19 cellular contexts compared by ENCODE assay signal in genomic region chrX:41474726-41475100, GRCh38. TPM values are rescaled to one million over a fixed set of nuclear protein-coding genes. Genes with fewer than 3 reads are reported as not detected.
DNase-seq lines count a peak whose midpoint lies in the region; ATAC-seq and TF ChIP-seq lines count a peak whose summit lies in the region.
"Had no signal": no experiment of that assay in that cellular context is flagged by ENCODE, and none has a peak within 500 bp of the region (broad histone marks: within the 10 kb centered on the region; RNA-seq: fewer than 3 reads in every experiment).

No MANE protein-coding gene starts in this region.

- H3K4me2 ChIP-seq in GM23338: peak overlapping the region; percentile 0; the same call in 1 of the 2 replicates
- H3K4me2 ChIP-seq: BLaER1 had no signal

- peaks cover 9% of the 10 kb centered on the region; the same call in 2 of the 3 replicates for H3K4me1 Mint-ChIP-seq in GM23338
- H3K4me1 Mint-ChIP-seq in neural crest cell: peaks cover 33% of the 10 kb centered on the region
- peaks cover 7% of the 10 kb centered on the region for H3K4me1 Mint-ChIP-seq in activated CD4-positive, alpha-beta memory T cell treated with anti-CD3 and anti-CD28 coated beads for 36 hours (ENCODE audit: low read depth)
- H3K4me1 Mint-ChIP-seq: CD8-positive, alpha-beta memory T cell had no signal

- peak overlapping the region; percentile 64 for H3K9ac ChIP-seq in iPS-18a (ENCODE audit: low read length)
- H3K9ac ChIP-seq: BLaER1 had no signal

- POLR2A ChIA-PET in activated CD4-positive, alpha-beta memory T cell treated with anti-CD3 and anti-CD28 coated beads for 36 hours (lab: Charles Lee): no interaction called here

- CTCF ChIA-PET in activated CD4-positive, alpha-beta memory T cell treated with anti-CD3 and anti-CD28 coated beads for 36 hours (lab: Charles Lee): no interaction called here

- peak overlapping the region; percentile 95 for H3K27ac ChIP-seq in GM23338 (ENCODE audit: low read depth)
- H3K27ac ChIP-seq in caudate nucleus (ENCODE audit: low read depth, low read length): peak overlapping the region; percentile 64
- H3K27ac ChIP-seq in iPS-18a (ENCODE audit: low read length): peak overlapping the region; percentile 84
- H3K27ac ChIP-seq: BLaER1 had no signal

- DNase-seq in GM23338 (ENCODE audit: low spot score) (peak; percentile 8), caudate nucleus (lab: John Stamatoyannopoulos, UW) (no peak), neural crest cell (ENCODE audit: low read depth, low spot score) (no peak), mesenteric fat pad (ENCODE audit: low spot score) (no peak), COLO668 (lab: John Stamatoyannopoulos, UW; ENCODE audit: unreplicated experiment) (no peak)
- DNase-seq in activated CD4-positive, alpha-beta memory T cell treated with anti-CD3 and anti-CD28 coated beads for 36 hours: no peak
- DNase-seq: CD8-positive, alpha-beta memory T cell; IMR-90; Karpas-422; MM.1S; NCI-H1092 treated with DMSO at 0.1 percent for 48 hours; NCI-H2081 treated with DMSO at 0.1 percent for 48 hours; NCI-H510A; NCI-H82 had no signal

- H3K9me3 Mint-ChIP-seq in GM23338: peaks cover 4% of the 10 kb centered on the region; the same call in 1 of the 3 replicates
- H3K9me3 Mint-ChIP-seq in neural crest cell: no peaks in the 10 kb centered on the region
- no peaks in the 10 kb centered on the region for H3K9me3 Mint-ChIP-seq in activated CD4-positive, alpha-beta memory T cell treated with anti-CD3 and anti-CD28 coated beads for 36 hours
- H3K9me3 Mint-ChIP-seq: CD8-positive, alpha-beta memory T cell had no signal

- H3K27me3 Mint-ChIP-seq in GM23338 (ENCODE audit: insufficient read depth, low read depth, poor library complexity): peaks cover 4% of the 10 kb centered on the region
- no peaks in the 10 kb centered on the region for H3K27me3 Mint-ChIP-seq in neural crest cell (ENCODE audit: low read depth)
- no peaks in the 10 kb centered on the region for H3K27me3 Mint-ChIP-seq in activated CD4-positive, alpha-beta memory T cell treated with anti-CD3 and anti-CD28 coated beads for 36 hours

- no peak overlapping the region; the same call in 1 of the 2 replicates for H3K4me3 ChIP-seq in GM23338
- no peak overlapping the region for H3K4me3 ChIP-seq in iPS-18a (ENCODE audit: low read length)
- H3K4me3 ChIP-seq: BLaER1 had no signal

- H3K36me3 ChIP-seq in GM23338 (ENCODE audit: insufficient read depth) (no peaks in the 10 kb centered on the region), iPS-18a (ENCODE audit: control insufficient read depth, low read depth, low read length) (no peaks in the 10 kb centered on the region)
- H3K36me3 ChIP-seq: BLaER1 had no signal

- intact Hi-C loops in activated CD4-positive, alpha-beta memory T cell treated with anti-CD3 and anti-CD28 coated beads for 36 hours (cut with micrococcal nuclease): no loop called here

- H3K27ac Mint-ChIP-seq in GM23338 (peak overlapping the region; percentile 99), neural crest cell (ENCODE audit: unreplicated experiment) (peak overlapping the region; percentile 99)
- H3K27ac Mint-ChIP-seq in activated CD4-positive, alpha-beta memory T cell treated with anti-CD3 and anti-CD28 coated beads for 36 hours: no peak overlapping the region

- H3K36me3 Mint-ChIP-seq in GM23338 (ENCODE audit: low read depth): peaks cover 3% of the 10 kb centered on the region; the same call in 1 of the 3 replicates
- peaks cover 2% of the 10 kb centered on the region for H3K36me3 Mint-ChIP-seq in neural crest cell (ENCODE audit: low read depth)
- H3K36me3 Mint-ChIP-seq in activated CD4-positive, alpha-beta memory T cell treated with anti-CD3 and anti-CD28 coated beads for 36 hours: no peaks in the 10 kb centered on the region
- H3K36me3 Mint-ChIP-seq: CD8-positive, alpha-beta memory T cell had no signal

- no peaks in the 10 kb centered on the region for H3K9me3 ChIP-seq in iPS-18a (ENCODE audit: control insufficient read depth, low read depth, low read length)

- no peaks in the 10 kb centered on the region for H3K79me2 ChIP-seq in GM23338 (replicated peaks; ENCODE audit: insufficient read depth)

- ATAC-seq in GM23338 (no peak), HG02938 (IDR thresholded peaks at IDR 0.05; ENCODE audit: unreplicated experiment) (no peak)
- ATAC-seq: Panc1, Right ventricle myocardium inferior had no signal

- H3K9me2 ChIP-seq in GM23338 (ENCODE audit: insufficient read depth): no peaks in the 10 kb centered on the region

- H3K4me3 Mint-ChIP-seq in GM23338: peak overlapping the region; percentile 63; the same call in 1 of the 3 replicates
- peak overlapping the region; percentile 83 for H3K4me3 Mint-ChIP-seq in neural crest cell
- no peak overlapping the region for H3K4me3 Mint-ChIP-seq in activated CD4-positive, alpha-beta memory T cell treated with anti-CD3 and anti-CD28 coated beads for 36 hours
- H3K4me3 Mint-ChIP-seq: CD8-positive, alpha-beta memory T cell had no signal

- H3K27me3 ChIP-seq in GM23338 (ENCODE audit: insufficient read depth) (no peaks in the 10 kb centered on the region), iPS-18a (ENCODE audit: control insufficient read depth, insufficient read depth, low read length) (no peaks in the 10 kb centered on the region)

- TF ChIP-seq CTCF in GM23338 (conservative IDR thresholded peaks at IDR 0.05; ENCODE audit: low read depth in 2 of 2): no peak
- TF ChIP-seq CTCF in neural crest cell (conservative IDR thresholded peaks at IDR 0.05): no peak

- 0 out of 2 replicates have a peak, but pooled peaks cover 5% of the 10 kb centered on the region for H3K4me1 ChIP-seq in GM23338 (ENCODE audit: insufficient read depth)
- peaks cover 12% of the 10 kb centered on the region for H3K4me1 ChIP-seq in iPS-18a (ENCODE audit: control insufficient read depth, low read depth, low read length)
- H3K4me1 ChIP-seq: BLaER1 had no signal

- H2AFZ ChIP-seq in GM23338: no peak overlapping the region

- H3F3A ChIP-seq in GM23338 (replicated peaks; ENCODE audit: low read depth): peaks cover 9% of the 10 kb centered on the region; the same call in 1 of the 2 replicates

- no peaks in the 10 kb centered on the region for H4K20me1 ChIP-seq in GM23338 (replicated peaks; ENCODE audit: insufficient read depth)
- H4K20me1 ChIP-seq: BLaER1 had no signal

TF ChIP-seq in GM23338, 12 proteins besides CTCF, POLR2A, EP300 and RAD21 (continues in another document):
- no peak for TF ChIP-seq POLR2AphosphoS5 (IDR thresholded peaks at IDR 0.05; ENCODE audit: low read depth)
- no peak for TF ChIP-seq CREB1 (CRISPR knock-in tag; IDR thresholded peaks at IDR 0.05; ENCODE audit: low read depth)

RNA-seq across cellular contexts. Expression of gene NYX, which starts 27.6 kb away (rescaled TPM):
- 0.21 TPM in 1 of 2 replicates, not detected in the other for total RNA-seq in GM23338 (2014; rRNA removed; shearing (Covaris generic))
- 0.34 TPM in 1 of 2 replicates, not detected in the other for polyA plus RNA-seq in GM23338 (2016; fragmentation: Nextera tagmentation; extraction: Ambion mirVana)
- total RNA-seq in neural crest cell (0.12 TPM in 1 of 2 replicates, not detected in the other), mesenteric fat pad (not detected)
- not detected for total RNA-seq in activated CD4-positive, alpha-beta memory T cell treated with anti-CD3 and anti-CD28 coated beads for 36 hours
- total RNA-seq: CD8-positive, alpha-beta memory T cell; IMR-90; Right ventricle myocardium inferior had no signal
- polyA plus RNA-seq: CD8-positive, alpha-beta memory T cell; IMR-90 had no signal
